Comparison of ENCODE assay signal across 1 cellular context in the genomic region with DNA sequence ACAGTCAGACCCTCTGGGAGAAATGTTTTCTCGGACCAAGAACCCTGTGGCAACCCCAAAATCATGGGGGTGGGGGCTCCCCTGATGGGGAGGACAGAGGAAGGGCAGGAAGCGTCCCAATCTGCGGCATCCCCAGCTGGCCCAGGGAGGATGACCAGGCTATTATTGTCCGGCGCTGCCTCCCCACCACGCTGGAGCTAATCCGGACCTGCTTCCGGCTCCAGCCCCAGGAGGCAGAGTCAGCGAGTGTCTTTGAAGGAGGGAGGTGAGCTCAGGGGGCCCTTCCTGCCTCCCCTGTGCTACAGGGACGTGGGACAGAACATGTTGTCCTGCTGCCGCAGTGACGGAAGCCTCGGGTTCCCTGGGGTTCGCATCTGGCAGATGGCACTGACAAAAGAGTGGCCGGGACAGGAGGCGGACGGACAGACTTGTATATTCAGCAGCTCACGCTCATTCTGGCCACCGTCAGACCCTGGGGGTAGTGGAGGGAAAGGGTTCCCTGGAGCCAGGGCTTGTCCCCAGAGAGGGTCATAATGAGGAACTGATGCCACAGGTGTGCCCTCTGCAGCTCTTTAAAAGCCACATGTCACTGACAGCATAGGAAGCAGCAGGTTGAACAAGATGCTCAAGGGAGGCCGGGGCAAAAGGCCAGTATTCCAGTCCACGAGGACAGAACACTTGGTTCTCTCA.
TF ChIP-seq lines count a peak whose summit lies in the region.

No MANE protein-coding gene starts in this region.

TF ChIP-seq in GM12878, 131 proteins besides CTCF, POLR2A, EP300 and RAD21:
- TF ChIP-seq MEF2B (IDR thresholded peaks at IDR 0.05; ENCODE audit: partially characterized antibody, poor library complexity, severe bottlenecking) (peak; percentile 17), CHD1 (IDR thresholded peaks at IDR 0.05; ENCODE audit: low read depth, low read length) (no peak), ASH2L (IDR thresholded peaks at IDR 0.05; ENCODE audit: borderline replicate concordance, low read depth) (no peak), PKNOX1 (IDR thresholded peaks at IDR 0.05) (no peak), ZNF24 (IDR thresholded peaks at IDR 0.05) (no peak), ZNF274 (IDR thresholded peaks at IDR 0.05; ENCODE audit: insufficient read depth, insufficient read length) (no peak), SPI1 (IDR thresholded peaks at IDR 0.05; ENCODE audit: borderline replicate concordance, insufficient read depth, low read depth, low read length) (peak; percentile 49; the same call in 1 of the 2 replicates)
TF ChIP-seq in GM12878: peak in this region for 2.
